8 cellular contexts compared by ENCODE assay signal in genomic region chr11:13260963-13261599, GRCh38. TPM values are rescaled to one million over a fixed set of nuclear protein-coding genes. Genes with fewer than 3 reads are reported as not detected.
DNase-seq lines count a peak whose midpoint lies in the region; ATAC-seq and TF ChIP-seq lines count a peak whose summit lies in the region.
"Had no signal": no experiment of that assay in that cellular context is flagged by ENCODE, and none has a peak within 500 bp of the region (broad histone marks: within the 10 kb centered on the region; RNA-seq: fewer than 3 reads in every experiment).

No MANE protein-coding gene starts in this region.

- H3K36me3 ChIP-seq in PC-3 (ENCODE audit: low read depth, low read length) (no peaks in the 10 kb centered on the region), esophagus muscularis mucosa (no peaks in the 10 kb centered on the region), urinary bladder (ENCODE audit: insufficient read depth) (no peaks in the 10 kb centered on the region), SJCRH30 (no peaks in the 10 kb centered on the region)

- H3K4me3 ChIP-seq in PC-3 (ENCODE audit: low read length) (peak overlapping the region; percentile 31; the same call in 1 of the 2 replicates), esophagus muscularis mucosa (peak overlapping the region in 1 of 4 donors; percentile 16), urinary bladder (ENCODE audit: low read depth, low read length) (no peak overlapping the region), SJCRH30 (no peak overlapping the region)

- ATAC-seq in PC-3 (peak; percentile 70), GM18909 (IDR thresholded peaks at IDR 0.05; ENCODE audit: poor library complexity, unreplicated experiment) (no peak)

- TF ChIP-seq EP300 in esophagus muscularis mucosa (IDR thresholded peaks at IDR 0.05), result no peak

- H3K9me3 ChIP-seq in PC-3 (ENCODE audit: low read length) (no peaks in the 10 kb centered on the region), esophagus muscularis mucosa (no peaks in the 10 kb centered on the region), SJCRH30 (replicated peaks) (no peaks in the 10 kb centered on the region)

- peak overlapping the region; percentile 78 for H3K4me2 ChIP-seq in PC-3 (ENCODE audit: low read length)

- CTCF ChIA-PET in PC-3 (lab: Charles Lee), result interaction anchor here (0.7 to 0.9 kb wide), 2 partner anchors 10 to 45 kb away, joined by 3 to 7 read pairs; no protein-coding TSS in a partner anchor

- BruUV-seq in PC-3 (replicated peaks; lab: Mats Ljungman, UMichigan), result TSS peak; percentile 97

- H3K4me1 ChIP-seq in PC-3 (ENCODE audit: insufficient read depth, low read length), result peaks cover 27% of the 10 kb centered on the region
- H3K4me1 ChIP-seq in esophagus muscularis mucosa, result peaks cover 24 to 32% (median 31%) of the 10 kb centered on the region in 4 donors
- no peaks in the 10 kb centered on the region for H3K4me1 ChIP-seq in urinary bladder (ENCODE audit: insufficient read depth)
- H3K4me1 ChIP-seq in SJCRH30, result peaks cover 13% of the 10 kb centered on the region; the same call in 1 of the 2 replicates

- H3K9me2 ChIP-seq in PC-3 (replicated peaks; ENCODE audit: low read length), result no peaks in the 10 kb centered on the region

- H3F3A ChIP-seq in PC-3 (ENCODE audit: low read length, unreplicated experiment), result no peaks in the 10 kb centered on the region

- intact Hi-C loops in PC-3 (cut with micrococcal nuclease) (loop anchor here (1.0 to 2.0 kb wide), 2 partner anchors 16 to 78 kb away; partner anchors contain the start of gene BMAL1), esophagus muscularis mucosa (cut with DNase I) (no loop called here)

- 56% methylated on average over 15 of the region's 16 CpGs for WGBS in esophagus muscularis mucosa
- WGBS in urinary bladder, result 56% methylated on average over 16 of the region's 16 CpGs

- TF ChIP-seq CTCF in PC-3 (conservative IDR thresholded peaks at IDR 0.05; ENCODE audit: low read depth, low read length) (no peak), esophagus muscularis mucosa (IDR thresholded peaks at IDR 0.05) (no peak)

- H3K27me3 ChIP-seq in PC-3 (ENCODE audit: low read length) (no peaks in the 10 kb centered on the region), esophagus muscularis mucosa (no peaks in the 10 kb centered on the region), SJCRH30 (no peaks in the 10 kb centered on the region)

- POLR2A ChIA-PET in PC-3 (lab: Charles Lee; ENCODE audit: unreplicated experiment), result interaction anchor here (0.6 to 0.9 kb wide), 4 partner anchors 19 to 1008 kb away, joined by 4 to 5 read pairs (median 4); no protein-coding TSS in a partner anchor

- DNase-seq in PC-3 (peak; percentile 43), esophagus muscularis mucosa (ENCODE audit: extremely low spot score) (peak; percentile 91), myocyte (ENCODE audit: low read depth) (peak; percentile 31), SJCRH30 (no peak), NOMO-1 (lab: John Stamatoyannopoulos, UW; ENCODE audit: unreplicated experiment in 2 of 2) (no peak)
- DNase-seq: activated CD4-positive, alpha-beta T cell treated with anti-CD3 and anti-CD28 coated beads, Interleukin-2, amount 10 ng/mL, durations not matched to agents 7 days and 5 days had no signal

- H3K79me2 ChIP-seq in PC-3 (ENCODE audit: low read length), result no peaks in the 10 kb centered on the region

- TF ChIP-seq POLR2A in esophagus muscularis mucosa (IDR thresholded peaks at IDR 0.05; ENCODE audit: low read depth), result no peak

- no peaks in the 10 kb centered on the region for H4K20me1 ChIP-seq in PC-3 (ENCODE audit: low read length)

- H2AFZ ChIP-seq in PC-3 (ENCODE audit: low read length), result no peak overlapping the region

- peak overlapping the region; percentile 52 for H3K9ac ChIP-seq in PC-3 (ENCODE audit: low read length)

- peak overlapping the region; percentile 85 for H3K27ac ChIP-seq in PC-3 (ENCODE audit: low read length)
- H3K27ac ChIP-seq in esophagus muscularis mucosa (replicated peaks in 1 of 4), result peak overlapping the region; percentile 70 to 82 (median 77)
- peak overlapping the region; percentile 3 for H3K27ac ChIP-seq in urinary bladder (ENCODE audit: low read depth)
- H3K27ac ChIP-seq in SJCRH30, result no peak overlapping the region

RNA-seq across cellular contexts. Expression of gene BMAL1, which starts 16.5 kb away (rescaled TPM):
- total RNA-seq in PC-3 (2014; rRNA removed) (4.7 and 10.9 TPM in 2 replicates), esophagus muscularis mucosa (10 to 100 TPM; 31.1 to 36.4 (median 33.9) TPM), myocyte (10.5 and 14.4 TPM in 2 replicates), urinary bladder (16.4 TPM)
- 13.0 TPM for polyA plus RNA-seq in myocyte (2012)
- 12.2 TPM for polyA plus RNA-seq in urinary bladder
- total RNA-seq in SJCRH30 (2014; rRNA removed; shearing (Covaris generic)), result 10.0 and 15.3 TPM in 2 replicates

Comparison
In these comparisons a context has a peak if more than half of its experiments do, and no peak if none do; other contexts are left out.
1. DNase-seq: peak in PC-3 (single experiment), esophagus muscularis mucosa (single experiment) and myocyte (single experiment); none in SJCRH30 (0 of 2) and NOMO-1 (0 of 2).